18 cellular contexts compared by ENCODE assay signal in the genomic region with DNA sequence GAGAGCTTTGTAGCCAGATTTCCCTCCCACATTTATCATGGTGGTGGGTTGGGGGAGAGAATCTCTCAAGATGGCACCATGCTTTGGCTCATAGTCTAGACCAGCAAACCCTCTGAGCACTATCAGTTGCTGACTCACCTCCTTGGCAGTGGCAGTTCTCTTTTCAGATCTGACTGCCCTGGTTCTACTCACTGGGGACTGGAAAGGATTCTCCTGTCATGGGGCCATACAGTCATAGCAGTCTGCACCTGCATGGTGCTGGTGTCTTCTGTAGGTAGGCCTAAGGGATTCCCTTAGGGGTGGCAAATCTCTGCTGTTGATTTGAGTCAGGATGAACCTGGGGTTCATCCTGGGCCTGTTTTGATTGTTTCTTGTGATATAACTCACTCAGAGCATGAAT. TPM values are rescaled to one million over a fixed set of nuclear protein-coding genes. Genes with fewer than 3 reads are reported as not detected.
"Had no signal": no experiment of that assay in that cellular context is flagged by ENCODE, and none has a peak within 500 bp of the region (broad histone marks: within the 10 kb centered on the region; RNA-seq: fewer than 3 reads in every experiment).

No MANE protein-coding gene starts in this region.

- DNase-seq: activated T-cell treated with anti-CD3 and anti-CD28 coated beads, Interleukin-2, amount 50 U/mL, for 1 hour; amniotic stem cell; effector memory CD8-positive, alpha-beta T cell; left lung; occipital lobe; psoas muscle; right lobe of liver; spleen; stimulated activated CD4-positive, alpha-beta T cell treated with anti-CD3 and anti-CD28 coated beads, Interleukin-2, amount 100 ng/mL, for 24 hours had no signal

- H3K27ac Mint-ChIP-seq: brain; dendritic cell treated with granulocyte-macrophage colony-stimulating factor and Interleukin-4, amounts not matched to agents 40 ng/mL and 50 ng/mL, for 4 days; effector memory CD8-positive, alpha-beta T cell; natural killer cell treated with Interleukin-12 subunit alpha and Interleukin-12 subunit beta and Interleukin-15 and Interleukin-18, amount 100 ng/mL, for 72 hours; stimulated activated naive CD8-positive, alpha-beta T cell treated with anti-CD3 and anti-CD28 coated beads, Interleukin-15, Interleukin-2, amounts not matched to agents 100 ng/mL and 50 ng/mL, for 24 hours; T-helper 2 cell treated with Interferon-gamma antibody and Interleukin-4, amounts not matched to agents 5 μg/mL and 100 μg/mL, for 36 hours had no signal

- H3K36me3 Mint-ChIP-seq: brain; natural killer cell treated with Interleukin-12 subunit alpha and Interleukin-12 subunit beta and Interleukin-15 and Interleukin-18, amount 100 ng/mL, for 72 hours had no signal

- ATAC-seq: effector memory CD8-positive, alpha-beta T cell; left lung; psoas muscle had no signal

- H3K27ac ChIP-seq: left lung, psoas muscle, right lobe of liver, spleen, thoracic aorta had no signal

- H3K9me3 Mint-ChIP-seq: brain; dendritic cell treated with granulocyte-macrophage colony-stimulating factor and Interleukin-4, amounts not matched to agents 40 ng/mL and 50 ng/mL, for 4 days; effector memory CD8-positive, alpha-beta T cell; natural killer cell treated with Interleukin-12 subunit alpha and Interleukin-12 subunit beta and Interleukin-15 and Interleukin-18, amount 100 ng/mL, for 72 hours; stimulated activated naive CD8-positive, alpha-beta T cell treated with anti-CD3 and anti-CD28 coated beads, Interleukin-15, Interleukin-2, amounts not matched to agents 100 ng/mL and 50 ng/mL, for 24 hours; T-helper 2 cell treated with Interferon-gamma antibody and Interleukin-4, amounts not matched to agents 5 μg/mL and 100 μg/mL, for 36 hours had no signal

- H3K4me1 Mint-ChIP-seq: brain had no signal

- H3K27me3 ChIP-seq: right lobe of liver had no signal

- H3K4me1 ChIP-seq: left lung, psoas muscle, right lobe of liver, spleen had no signal

- H3K4me3 Mint-ChIP-seq: brain; dendritic cell treated with granulocyte-macrophage colony-stimulating factor and Interleukin-4, amounts not matched to agents 40 ng/mL and 50 ng/mL, for 4 days; effector memory CD8-positive, alpha-beta T cell; natural killer cell treated with Interleukin-12 subunit alpha and Interleukin-12 subunit beta and Interleukin-15 and Interleukin-18, amount 100 ng/mL, for 72 hours; stimulated activated naive CD8-positive, alpha-beta T cell treated with anti-CD3 and anti-CD28 coated beads, Interleukin-15, Interleukin-2, amounts not matched to agents 100 ng/mL and 50 ng/mL, for 24 hours; T-helper 2 cell treated with Interferon-gamma antibody and Interleukin-4, amounts not matched to agents 5 μg/mL and 100 μg/mL, for 36 hours had no signal

- H3K27me3 Mint-ChIP-seq: dendritic cell treated with granulocyte-macrophage colony-stimulating factor and Interleukin-4, amounts not matched to agents 40 ng/mL and 50 ng/mL, for 4 days; stimulated activated naive CD8-positive, alpha-beta T cell treated with anti-CD3 and anti-CD28 coated beads, Interleukin-15, Interleukin-2, amounts not matched to agents 100 ng/mL and 50 ng/mL, for 24 hours had no signal

RNA-seq across cellular contexts. Expression of gene TEX13B, which starts 2.6 kb away (rescaled TPM):
- total RNA-seq: epithelial cell of proximal tubule; left lung; natural killer cell treated with Interleukin-12 subunit alpha and Interleukin-12 subunit beta and Interleukin-15 and Interleukin-18, amount 100 ng/mL, for 72 hours; occipital lobe; psoas muscle; right lobe of liver; spleen; thoracic aorta; ureter had no signal
- polyA plus RNA-seq: keratinocyte, psoas muscle, spleen had no signal
